ENCODE assay signal across 8 cellular contexts in the genomic region with DNA sequence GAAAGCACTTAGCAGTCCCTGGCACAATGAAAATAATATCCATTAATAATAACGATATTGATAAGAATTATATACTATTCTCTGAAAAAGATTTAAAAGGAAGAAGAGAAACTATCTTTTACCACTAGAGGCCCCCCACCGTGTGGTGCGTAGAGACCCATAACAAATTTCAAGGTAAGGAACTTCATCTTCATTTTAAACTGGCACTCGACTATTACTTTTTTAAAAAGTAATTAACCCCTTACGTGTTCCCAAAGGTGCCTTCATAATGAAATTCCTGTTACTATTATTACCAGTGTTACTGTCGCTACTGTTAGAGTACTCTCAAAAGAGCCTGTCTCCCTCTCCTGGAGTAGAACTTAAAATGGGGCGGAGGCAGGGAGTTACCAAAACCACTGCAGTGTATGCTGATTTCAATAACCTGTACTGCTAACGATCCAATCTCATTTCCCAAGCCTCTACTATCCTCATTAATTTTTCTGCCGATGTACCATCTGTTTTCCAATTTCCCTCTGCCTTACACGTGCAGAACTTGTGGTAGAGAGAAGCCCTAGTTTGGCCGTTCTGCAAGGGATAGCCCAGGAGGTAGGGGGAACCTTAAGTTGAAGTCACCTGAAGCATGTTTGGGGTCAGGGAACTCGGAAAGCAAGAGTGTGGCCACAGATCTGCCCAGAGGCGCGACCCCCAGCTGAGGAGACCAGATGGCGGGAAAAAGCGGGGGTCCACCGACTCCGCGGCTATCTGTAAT. TPM values are rescaled to one million over a fixed set of nuclear protein-coding genes. Genes with fewer than 3 reads are reported as not detected.
DNase-seq lines count a peak whose midpoint lies in the region; ATAC-seq and TF ChIP-seq lines count a peak whose summit lies in the region.

No MANE protein-coding gene starts in this region.

- intact Hi-C loops in left colon (cut with DNase I, micrococcal nuclease) = no loop called here

- H3K4me1 ChIP-seq in foreskin keratinocyte (no peaks in the 10 kb centered on the region), skeletal muscle satellite cell (ENCODE audit: control insufficient read depth, insufficient read depth, low read length) (peaks cover 4% of the 10 kb centered on the region)

- DNase-seq in activated effector memory CD4-positive, alpha-beta T cell treated with anti-CD3 and anti-CD28 coated beads, Interleukin-2, amount 50 U/mL, for 16 hours = peak; percentile 61
- DNase-seq in activated effector memory CD4-positive, alpha-beta T cell treated with Interleukin-2 at 50 U/mL for 16 hours = no peak
- DNase-seq in activated CD4-positive, alpha-beta T cell treated with anti-CD3 and anti-CD28 coated beads, Interleukin-2, amount 50 U/mL, for 4 hours = peak; percentile 3 to 5
- DNase-seq in foreskin keratinocyte = peak; percentile 22 to 45
- DNase-seq in left colon = no peak

- peak overlapping the region; percentile 83 for H3K4me3 ChIP-seq in skeletal muscle satellite cell (ENCODE audit: low read length)

- H3K27me3 ChIP-seq in foreskin keratinocyte = no peaks in the 10 kb centered on the region
- peaks cover 23% of the 10 kb centered on the region for H3K27me3 ChIP-seq in skeletal muscle satellite cell (ENCODE audit: control insufficient read depth, insufficient read depth, low read length)

- ATAC-seq in HG03432 (IDR thresholded peaks at IDR 0.05; ENCODE audit: unreplicated experiment) (peak; percentile 3), foreskin keratinocyte (peak; percentile 16), left colon (no peak), HG03196 (IDR thresholded peaks at IDR 0.05; ENCODE audit: unreplicated experiment) (no peak)

- peak; percentile 60 for TF ChIP-seq CTCF in foreskin keratinocyte (conservative IDR thresholded peaks at IDR 0.05)

- H3K4me2 ChIP-seq in skeletal muscle satellite cell (ENCODE audit: low read length) = peak overlapping the region; percentile 89

- H3K9ac ChIP-seq in skeletal muscle satellite cell (ENCODE audit: low read depth, low read length) = peak overlapping the region; percentile 75

- H3K27ac ChIP-seq in foreskin keratinocyte = peak overlapping the region; percentile 25

- H3K9me3 ChIP-seq in skeletal muscle satellite cell (replicated peaks; ENCODE audit: low read length) = no peaks in the 10 kb centered on the region

- H3K36me3 ChIP-seq in skeletal muscle satellite cell (ENCODE audit: insufficient read depth, low read length) = no peaks in the 10 kb centered on the region

RNA-seq across cellular contexts. Expression of gene STK26, which starts 0.8 kb away (rescaled TPM):
- 37.6 and 38.4 TPM in 2 replicates for total RNA-seq in foreskin keratinocyte
- polyA plus RNA-seq in foreskin keratinocyte = 14.4 and 16.6 TPM in 2 replicates
- total RNA-seq in skeletal muscle satellite cell (2012; rRNA removed) = 9.2 and 15.5 TPM in 2 replicates
- total RNA-seq in left colon = 10 to 100 TPM; 10.8 to 19.3 TPM

Comparison
In these comparisons a context has a peak if more than half of its experiments do, and no peak if none do; other contexts are left out.
1. DNase-seq: peak in activated effector memory CD4-positive, alpha-beta T cell treated with anti-CD3 and anti-CD28 coated beads, Interleukin-2, amount 50 U/mL, for 16 hours (single experiment), activated CD4-positive, alpha-beta T cell treated with anti-CD3 and anti-CD28 coated beads, Interleukin-2, amount 50 U/mL, for 4 hours (2 of 2) and foreskin keratinocyte (2 of 2); none in activated effector memory CD4-positive, alpha-beta T cell treated with Interleukin-2 at 50 U/mL for 16 hours (single experiment) and left colon (0 of 2).
2. ATAC-seq: peak in HG03432 (single experiment) and foreskin keratinocyte (single experiment); none in left colon (single experiment) and HG03196 (single experiment).